9 cellular contexts compared by ENCODE assay signal in the genomic region with DNA sequence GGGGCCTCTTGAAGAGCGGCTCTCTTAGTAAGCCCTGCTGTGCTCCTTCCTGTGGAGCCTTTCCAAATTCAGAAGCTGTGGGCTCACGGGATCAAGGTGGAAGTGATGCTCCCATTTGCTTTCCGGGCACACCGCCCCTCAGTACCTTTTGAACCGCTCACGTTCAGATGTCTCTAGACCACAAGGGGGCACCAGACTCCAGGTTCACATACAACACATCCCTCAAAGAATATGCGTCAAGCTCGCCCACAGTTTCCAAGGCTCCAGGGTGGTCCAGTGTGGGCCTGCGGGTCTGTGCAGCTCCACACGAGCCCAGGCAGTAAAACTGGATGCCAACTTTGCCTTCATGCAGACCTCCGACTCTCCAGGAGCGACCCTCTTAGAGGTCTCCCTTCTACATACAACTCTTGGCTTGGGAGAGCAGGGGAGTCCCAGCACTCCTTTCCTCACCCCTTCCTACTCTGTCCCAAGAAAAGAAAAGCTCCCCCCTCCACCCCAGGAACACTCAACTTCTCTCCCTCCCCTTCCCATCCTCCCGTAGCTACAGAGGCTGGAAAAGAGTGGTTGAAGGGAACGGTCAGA. TPM values are rescaled to one million over a fixed set of nuclear protein-coding genes. Genes with fewer than 3 reads are reported as not detected.
DNase-seq lines count a peak whose midpoint lies in the region; ATAC-seq lines count a peak whose summit lies in the region.
"Had no signal": no experiment of that assay in that cellular context is flagged by ENCODE, and none has a peak within 500 bp of the region (broad histone marks: within the 10 kb centered on the region; RNA-seq: fewer than 3 reads in every experiment).

No MANE protein-coding gene starts in this region.

- ATAC-seq in HG02623 (IDR thresholded peaks at IDR 0.05; ENCODE audit: unreplicated experiment) (peak; percentile 52), memory B cell (ENCODE audit: low read depth) (peak; percentile 73), GM21423 (IDR thresholded peaks at IDR 0.05; ENCODE audit: unreplicated experiment) (no peak)

- no peaks in the 10 kb centered on the region for H3K9me3 Mint-ChIP-seq in activated CD4-positive, alpha-beta T cell treated with anti-CD3 and anti-CD28 coated beads, Interleukin-2, amount 10 ng/mL, durations not matched to agents 7 days and 5 days
- H3K9me3 Mint-ChIP-seq in memory B cell = no peaks in the 10 kb centered on the region

- POLR2A ChIA-PET in activated CD4-positive, alpha-beta T cell treated with anti-CD3 and anti-CD28 coated beads, Interleukin-2, amount 10 ng/mL, durations not matched to agents 7 days and 5 days (lab: Charles Lee) = interaction anchor here (1.0 kb wide), 1 partner anchor 112 kb away, joined by 3 read pairs; no protein-coding TSS in a partner anchor

- H3K36me3 Mint-ChIP-seq in activated CD4-positive, alpha-beta T cell treated with anti-CD3 and anti-CD28 coated beads, Interleukin-2, amount 10 ng/mL, durations not matched to agents 7 days and 5 days (ENCODE audit: low read depth) = no peaks in the 10 kb centered on the region
- H3K36me3 Mint-ChIP-seq in memory B cell = no peaks in the 10 kb centered on the region

- H3K4me3 Mint-ChIP-seq in activated CD4-positive, alpha-beta T cell treated with anti-CD3 and anti-CD28 coated beads, Interleukin-2, amount 10 ng/mL, durations not matched to agents 7 days and 5 days = peak overlapping the region; percentile 49
- peak overlapping the region; percentile 65 for H3K4me3 Mint-ChIP-seq in memory B cell

- DNase-seq in ELR (ENCODE audit: low read depth) (peak; percentile 64), NCI-H2227 (lab: John Stamatoyannopoulos, UW; ENCODE audit: unreplicated experiment) (peak; percentile 85), dermis microvascular lymphatic vessel endothelial cell (ENCODE audit: low read depth in 2 of 2) (peak; percentile 45 to 57), memory B cell (ENCODE audit: low spot score in 2 of 2) (peak; percentile 39 to 40)
- peak; percentile 72 for DNase-seq in activated CD4-positive, alpha-beta T cell treated with anti-CD3 and anti-CD28 coated beads, Interleukin-2, amount 10 ng/mL, durations not matched to agents 7 days and 5 days
- peak; percentile 40 for DNase-seq in stimulated activated CD8-positive, alpha-beta memory T cell treated with anti-CD3 and anti-CD28 coated beads, Interleukin-4, amount 100 ng/mL, for 24 hours (ENCODE audit: low read depth)

- peak overlapping the region; percentile 74 for H3K27ac Mint-ChIP-seq in activated CD4-positive, alpha-beta T cell treated with anti-CD3 and anti-CD28 coated beads, Interleukin-2, amount 10 ng/mL, durations not matched to agents 7 days and 5 days
- no peak overlapping the region for H3K27ac Mint-ChIP-seq in memory B cell

- no peaks in the 10 kb centered on the region for H3K27me3 Mint-ChIP-seq in activated CD4-positive, alpha-beta T cell treated with anti-CD3 and anti-CD28 coated beads, Interleukin-2, amount 10 ng/mL, durations not matched to agents 7 days and 5 days
- peaks cover 9% of the 10 kb centered on the region for H3K27me3 Mint-ChIP-seq in memory B cell

- H3K4me1 Mint-ChIP-seq in activated CD4-positive, alpha-beta T cell treated with anti-CD3 and anti-CD28 coated beads, Interleukin-2, amount 10 ng/mL, durations not matched to agents 7 days and 5 days = peaks cover 30% of the 10 kb centered on the region
- peaks cover 6% of the 10 kb centered on the region for H3K4me1 Mint-ChIP-seq in memory B cell

- CTCF ChIA-PET in activated CD4-positive, alpha-beta T cell treated with anti-CD3 and anti-CD28 coated beads, Interleukin-2, amount 10 ng/mL, durations not matched to agents 7 days and 5 days (lab: Charles Lee) = interaction anchor here (0.8 to 1.8 kb wide), 4 partner anchors 10 to 126 kb away, joined by 3 to 7 read pairs (median 6); no protein-coding TSS in a partner anchor

RNA-seq across cellular contexts. Expression of gene SUPT20HL1, which starts 11.0 kb away (rescaled TPM):
- total RNA-seq in activated CD4-positive, alpha-beta T cell treated with anti-CD3 and anti-CD28 coated beads, Interleukin-2, amount 10 ng/mL, durations not matched to agents 7 days and 5 days = not detected
- not detected in 2 replicates for total RNA-seq in dermis microvascular lymphatic vessel endothelial cell
- total RNA-seq: glomerular endothelial cell had no signal

RNA-seq across cellular contexts. Expression of gene SUPT20HL2, which starts 57.6 kb away (rescaled TPM):
- total RNA-seq in activated CD4-positive, alpha-beta T cell treated with anti-CD3 and anti-CD28 coated beads, Interleukin-2, amount 10 ng/mL, durations not matched to agents 7 days and 5 days = not detected
- not detected in 2 replicates for total RNA-seq in dermis microvascular lymphatic vessel endothelial cell
- total RNA-seq: glomerular endothelial cell had no signal
